1 cellular context compared by ENCODE assay signal in the genomic region with DNA sequence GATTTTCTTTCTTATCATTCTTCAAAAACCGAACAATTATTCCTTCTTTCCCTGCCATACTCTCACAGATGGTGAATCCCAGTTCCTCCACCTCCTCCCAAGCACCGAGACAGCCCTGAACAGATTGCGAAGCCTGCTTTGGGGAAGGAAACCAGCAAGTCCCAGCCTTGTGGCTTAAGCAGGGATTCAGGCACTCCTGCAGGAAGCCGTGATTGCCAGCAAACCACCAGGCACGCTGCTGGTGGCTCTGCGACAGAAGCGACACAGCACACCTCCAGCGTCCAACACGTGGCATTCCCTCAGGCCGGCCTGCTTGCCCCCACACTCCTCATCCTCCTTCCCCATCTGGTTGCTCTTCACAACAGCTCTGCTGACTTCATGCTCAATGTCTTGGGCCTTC.
TF ChIP-seq lines count a peak whose summit lies in the region.

No MANE protein-coding gene starts in this region.

TF ChIP-seq in H1, 55 proteins besides CTCF, POLR2A, EP300 and RAD21 (continued from another document):
- TF ChIP-seq, protein P1, sequence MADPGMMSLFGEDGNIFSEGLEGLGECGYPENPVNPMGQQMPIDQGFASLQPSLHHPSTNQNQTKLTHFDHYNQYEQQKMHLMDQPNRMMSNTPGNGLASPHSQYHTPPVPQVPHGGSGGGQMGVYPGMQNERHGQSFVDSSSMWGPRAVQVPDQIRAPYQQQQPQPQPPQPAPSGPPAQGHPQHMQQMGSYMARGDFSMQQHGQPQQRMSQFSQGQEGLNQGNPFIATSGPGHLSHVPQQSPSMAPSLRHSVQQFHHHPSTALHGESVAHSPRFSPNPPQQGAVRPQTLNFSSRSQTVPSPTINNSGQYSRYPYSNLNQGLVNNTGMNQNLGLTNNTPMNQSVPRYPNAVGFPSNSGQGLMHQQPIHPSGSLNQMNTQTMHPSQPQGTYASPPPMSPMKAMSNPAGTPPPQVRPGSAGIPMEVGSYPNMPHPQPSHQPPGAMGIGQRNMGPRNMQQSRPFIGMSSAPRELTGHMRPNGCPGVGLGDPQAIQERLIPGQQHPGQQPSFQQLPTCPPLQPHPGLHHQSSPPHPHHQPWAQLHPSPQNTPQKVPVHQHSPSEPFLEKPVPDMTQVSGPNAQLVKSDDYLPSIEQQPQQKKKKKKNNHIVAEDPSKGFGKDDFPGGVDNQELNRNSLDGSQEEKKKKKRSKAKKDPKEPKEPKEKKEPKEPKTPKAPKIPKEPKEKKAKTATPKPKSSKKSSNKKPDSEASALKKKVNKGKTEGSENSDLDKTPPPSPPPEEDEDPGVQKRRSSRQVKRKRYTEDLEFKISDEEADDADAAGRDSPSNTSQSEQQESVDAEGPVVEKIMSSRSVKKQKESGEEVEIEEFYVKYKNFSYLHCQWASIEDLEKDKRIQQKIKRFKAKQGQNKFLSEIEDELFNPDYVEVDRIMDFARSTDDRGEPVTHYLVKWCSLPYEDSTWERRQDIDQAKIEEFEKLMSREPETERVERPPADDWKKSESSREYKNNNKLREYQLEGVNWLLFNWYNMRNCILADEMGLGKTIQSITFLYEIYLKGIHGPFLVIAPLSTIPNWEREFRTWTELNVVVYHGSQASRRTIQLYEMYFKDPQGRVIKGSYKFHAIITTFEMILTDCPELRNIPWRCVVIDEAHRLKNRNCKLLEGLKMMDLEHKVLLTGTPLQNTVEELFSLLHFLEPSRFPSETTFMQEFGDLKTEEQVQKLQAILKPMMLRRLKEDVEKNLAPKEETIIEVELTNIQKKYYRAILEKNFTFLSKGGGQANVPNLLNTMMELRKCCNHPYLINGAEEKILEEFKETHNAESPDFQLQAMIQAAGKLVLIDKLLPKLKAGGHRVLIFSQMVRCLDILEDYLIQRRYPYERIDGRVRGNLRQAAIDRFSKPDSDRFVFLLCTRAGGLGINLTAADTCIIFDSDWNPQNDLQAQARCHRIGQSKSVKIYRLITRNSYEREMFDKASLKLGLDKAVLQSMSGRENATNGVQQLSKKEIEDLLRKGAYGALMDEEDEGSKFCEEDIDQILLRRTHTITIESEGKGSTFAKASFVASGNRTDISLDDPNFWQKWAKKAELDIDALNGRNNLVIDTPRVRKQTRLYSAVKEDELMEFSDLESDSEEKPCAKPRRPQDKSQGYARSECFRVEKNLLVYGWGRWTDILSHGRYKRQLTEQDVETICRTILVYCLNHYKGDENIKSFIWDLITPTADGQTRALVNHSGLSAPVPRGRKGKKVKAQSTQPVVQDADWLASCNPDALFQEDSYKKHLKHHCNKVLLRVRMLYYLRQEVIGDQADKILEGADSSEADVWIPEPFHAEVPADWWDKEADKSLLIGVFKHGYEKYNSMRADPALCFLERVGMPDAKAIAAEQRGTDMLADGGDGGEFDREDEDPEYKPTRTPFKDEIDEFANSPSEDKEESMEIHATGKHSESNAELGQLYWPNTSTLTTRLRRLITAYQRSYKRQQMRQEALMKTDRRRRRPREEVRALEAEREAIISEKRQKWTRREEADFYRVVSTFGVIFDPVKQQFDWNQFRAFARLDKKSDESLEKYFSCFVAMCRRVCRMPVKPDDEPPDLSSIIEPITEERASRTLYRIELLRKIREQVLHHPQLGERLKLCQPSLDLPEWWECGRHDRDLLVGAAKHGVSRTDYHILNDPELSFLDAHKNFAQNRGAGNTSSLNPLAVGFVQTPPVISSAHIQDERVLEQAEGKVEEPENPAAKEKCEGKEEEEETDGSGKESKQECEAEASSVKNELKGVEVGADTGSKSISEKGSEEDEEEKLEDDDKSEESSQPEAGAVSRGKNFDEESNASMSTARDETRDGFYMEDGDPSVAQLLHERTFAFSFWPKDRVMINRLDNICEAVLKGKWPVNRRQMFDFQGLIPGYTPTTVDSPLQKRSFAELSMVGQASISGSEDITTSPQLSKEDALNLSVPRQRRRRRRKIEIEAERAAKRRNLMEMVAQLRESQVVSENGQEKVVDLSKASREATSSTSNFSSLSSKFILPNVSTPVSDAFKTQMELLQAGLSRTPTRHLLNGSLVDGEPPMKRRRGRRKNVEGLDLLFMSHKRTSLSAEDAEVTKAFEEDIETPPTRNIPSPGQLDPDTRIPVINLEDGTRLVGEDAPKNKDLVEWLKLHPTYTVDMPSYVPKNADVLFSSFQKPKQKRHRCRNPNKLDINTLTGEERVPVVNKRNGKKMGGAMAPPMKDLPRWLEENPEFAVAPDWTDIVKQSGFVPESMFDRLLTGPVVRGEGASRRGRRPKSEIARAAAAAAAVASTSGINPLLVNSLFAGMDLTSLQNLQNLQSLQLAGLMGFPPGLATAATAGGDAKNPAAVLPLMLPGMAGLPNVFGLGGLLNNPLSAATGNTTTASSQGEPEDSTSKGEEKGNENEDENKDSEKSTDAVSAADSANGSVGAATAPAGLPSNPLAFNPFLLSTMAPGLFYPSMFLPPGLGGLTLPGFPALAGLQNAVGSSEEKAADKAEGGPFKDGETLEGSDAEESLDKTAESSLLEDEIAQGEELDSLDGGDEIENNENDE (IDR thresholded peaks at IDR 0.05; ENCODE audit: insufficient replicate concordance, low read length), result no peak
- TF ChIP-seq BRCA1 (IDR thresholded peaks at IDR 0.05; ENCODE audit: low read depth, low read length) (no peak), TAF1 (IDR thresholded peaks at IDR 0.05; ENCODE audit: low read depth, low read length) (no peak), NRF1 (IDR thresholded peaks at IDR 0.05; ENCODE audit: low read depth, low read length) (no peak), PHF8 (conservative IDR thresholded peaks at IDR 0.05; ENCODE audit: low read depth, low read length) (no peak)
- TF ChIP-seq, protein P2, sequence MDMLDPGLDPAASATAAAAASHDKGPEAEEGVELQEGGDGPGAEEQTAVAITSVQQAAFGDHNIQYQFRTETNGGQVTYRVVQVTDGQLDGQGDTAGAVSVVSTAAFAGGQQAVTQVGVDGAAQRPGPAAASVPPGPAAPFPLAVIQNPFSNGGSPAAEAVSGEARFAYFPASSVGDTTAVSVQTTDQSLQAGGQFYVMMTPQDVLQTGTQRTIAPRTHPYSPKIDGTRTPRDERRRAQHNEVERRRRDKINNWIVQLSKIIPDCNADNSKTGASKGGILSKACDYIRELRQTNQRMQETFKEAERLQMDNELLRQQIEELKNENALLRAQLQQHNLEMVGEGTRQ (IDR thresholded peaks at IDR 0.05; ENCODE audit: low read length), result no peak
- TF ChIP-seq, protein P3, sequence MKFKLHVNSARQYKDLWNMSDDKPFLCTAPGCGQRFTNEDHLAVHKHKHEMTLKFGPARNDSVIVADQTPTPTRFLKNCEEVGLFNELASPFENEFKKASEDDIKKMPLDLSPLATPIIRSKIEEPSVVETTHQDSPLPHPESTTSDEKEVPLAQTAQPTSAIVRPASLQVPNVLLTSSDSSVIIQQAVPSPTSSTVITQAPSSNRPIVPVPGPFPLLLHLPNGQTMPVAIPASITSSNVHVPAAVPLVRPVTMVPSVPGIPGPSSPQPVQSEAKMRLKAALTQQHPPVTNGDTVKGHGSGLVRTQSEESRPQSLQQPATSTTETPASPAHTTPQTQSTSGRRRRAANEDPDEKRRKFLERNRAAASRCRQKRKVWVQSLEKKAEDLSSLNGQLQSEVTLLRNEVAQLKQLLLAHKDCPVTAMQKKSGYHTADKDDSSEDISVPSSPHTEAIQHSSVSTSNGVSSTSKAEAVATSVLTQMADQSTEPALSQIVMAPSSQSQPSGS (IDR thresholded peaks at IDR 0.05; ENCODE audit: low read length), result no peak
